Comparison of ENCODE assay signal across 8 cellular contexts in the genomic region with DNA sequence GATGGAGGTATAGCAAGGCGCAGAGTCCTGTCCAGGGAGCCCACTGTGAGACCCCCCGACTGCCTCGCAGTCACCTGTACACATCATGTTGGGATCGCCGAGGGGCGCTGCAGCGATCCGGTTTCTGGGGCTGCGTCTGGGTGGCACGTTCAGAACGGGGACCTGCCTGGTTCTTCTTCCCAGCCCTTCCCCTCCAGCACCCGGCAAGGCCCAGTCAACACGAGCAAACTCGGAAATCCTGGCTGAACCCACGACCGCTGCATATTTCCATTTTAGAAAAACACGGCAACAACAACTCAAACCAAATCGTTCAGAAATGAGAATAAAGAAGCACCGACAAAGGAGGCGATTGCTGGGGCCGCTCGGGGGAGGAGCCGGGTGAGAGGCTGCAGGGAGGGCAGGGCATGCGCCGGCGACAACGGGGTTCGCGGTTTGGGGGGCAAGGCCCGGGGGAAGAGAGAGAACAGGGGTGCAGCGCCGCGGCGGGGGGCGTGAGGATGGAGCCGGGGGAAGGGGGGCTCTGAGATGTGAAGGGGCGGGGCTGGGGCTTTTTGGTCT. TPM values are rescaled to one million over a fixed set of nuclear protein-coding genes. Genes with fewer than 3 reads are reported as not detected.
DNase-seq lines count a peak whose midpoint lies in the region; ATAC-seq and TF ChIP-seq lines count a peak whose summit lies in the region.

No MANE protein-coding gene starts in this region.

- intact Hi-C loops in aorta (cut with DNase I) = no loop called here

- peak overlapping the region; percentile 92 for H3K4me2 ChIP-seq in OCI-LY3 (ENCODE audit: low read length)
- peak overlapping the region; percentile 64 for H3K4me2 ChIP-seq in parathyroid adenoma (ENCODE audit: low read length)

- H2AFZ ChIP-seq in OCI-LY3 (ENCODE audit: low read depth, low read length) (peak overlapping the region; percentile 87), parathyroid adenoma (peak overlapping the region; percentile 65)

- H3K79me2 ChIP-seq in OCI-LY3 (ENCODE audit: low read length) = peaks cover 4% of the 10 kb centered on the region; the same call in 1 of the 2 replicates
- peaks cover 2% of the 10 kb centered on the region for H3K79me2 ChIP-seq in parathyroid adenoma

- DNase-seq in BE2C (peak; percentile 27), activated gamma-delta T cell (lab: John Stamatoyannopoulos, UW) (peak; percentile 41), germinal center (ENCODE audit: low spot score) (peak; percentile 61), aorta (peak; percentile 57 to 77)

- no peaks in the 10 kb centered on the region; the same call in 1 of the 2 replicates for H4K20me1 ChIP-seq in OCI-LY3 (ENCODE audit: insufficient read depth, low read length)

- H3K4me1 ChIP-seq in BE2C (no peaks in the 10 kb centered on the region), OCI-LY3 (ENCODE audit: low read length) (no peaks in the 10 kb centered on the region), parathyroid adenoma (peaks cover 1% of the 10 kb centered on the region), aorta (ENCODE audit: control insufficient read depth in 1 of 2, insufficient read depth in 2 of 2, low read length in 2 of 2) (no peaks in the 10 kb centered on the region)

- H3K27ac ChIP-seq in OCI-LY3 (ENCODE audit: low read length) (no peak overlapping the region), parathyroid adenoma (peak overlapping the region; percentile 47), aorta (ENCODE audit: low read depth in 1 of 2, low read length in 2 of 2) (no peak overlapping the region)

- TF ChIP-seq CTCF in BE2C (IDR thresholded peaks at IDR 0.05; ENCODE audit: low read depth, low read length) (no peak; the same call in 1 of the 2 replicates), OCI-LY3 (IDR thresholded peaks at IDR 0.05; ENCODE audit: low read depth, low read length) (no peak; the same call in 1 of the 2 replicates), parathyroid adenoma (IDR thresholded peaks at IDR 0.05) (no peak)

- ATAC-seq in GM21390 (IDR thresholded peaks at IDR 0.05; ENCODE audit: unreplicated experiment) (peak; percentile 33), aorta (ENCODE audit: low FRiP score) (peak; percentile 45), GM19463 (IDR thresholded peaks at IDR 0.05; ENCODE audit: unreplicated experiment) (no peak)

- 1% methylated on average over 27 to 37 of the region's 37 CpGs for WGBS in aorta, 2 donors

- H3K9ac ChIP-seq in OCI-LY3 (ENCODE audit: low read length) = peak overlapping the region; percentile 79
- peak overlapping the region; percentile 24 for H3K9ac ChIP-seq in parathyroid adenoma

- H3K9me3 ChIP-seq in BE2C (no peaks in the 10 kb centered on the region), OCI-LY3 (ENCODE audit: insufficient read depth, low read length) (no peaks in the 10 kb centered on the region), parathyroid adenoma (ENCODE audit: control insufficient read depth, low read length) (no peaks in the 10 kb centered on the region), aorta (ENCODE audit: control insufficient read depth, low read length) (no peaks in the 10 kb centered on the region)

- H3K4me3 ChIP-seq in BE2C (ENCODE audit: low read depth, low read length) (peak overlapping the region; percentile 77), OCI-LY3 (ENCODE audit: low read length) (peak overlapping the region; percentile 97), parathyroid adenoma (ENCODE audit: low read depth, low read length) (peak overlapping the region; percentile 73), aorta (ENCODE audit: low read length in 2 of 2) (peak overlapping the region; percentile 67 to 89)

- H3K36me3 ChIP-seq in BE2C = no peaks in the 10 kb centered on the region
- no peaks in the 10 kb centered on the region for H3K36me3 ChIP-seq in OCI-LY3 (replicated peaks; ENCODE audit: low read depth, low read length)
- H3K36me3 ChIP-seq in parathyroid adenoma (ENCODE audit: control insufficient read depth, insufficient read depth, low read length) = no peaks in the 10 kb centered on the region
- H3K36me3 ChIP-seq in aorta (ENCODE audit: control insufficient read depth in 1 of 2, insufficient read depth in 2 of 2, low read length in 1 of 2) = no peaks in the 10 kb centered on the region

- H3K27me3 ChIP-seq in BE2C = peaks cover 22% of the 10 kb centered on the region
- peaks cover 7% of the 10 kb centered on the region for H3K27me3 ChIP-seq in OCI-LY3 (ENCODE audit: low read depth, low read length)
- H3K27me3 ChIP-seq in parathyroid adenoma (ENCODE audit: control insufficient read depth, insufficient read depth, low read length) = no peaks in the 10 kb centered on the region
- H3K27me3 ChIP-seq in aorta (ENCODE audit: control insufficient read depth in 1 of 2, insufficient read depth in 2 of 2, low read length in 1 of 2) = no peaks in the 10 kb centered on the region

RNA-seq across cellular contexts. Expression of a gene that starts 0.6 kb away (rescaled TPM):
- 17.4 TPM for polyA plus RNA-seq in BE2C (2012; ENCODE audit: insufficient read depth, insufficient read length, low read depth)
- total RNA-seq in aorta = 10 to 100 TPM; 14.6 to 20.5 TPM
- polyA plus RNA-seq in aorta = 10 to 100 TPM; 11.4 to 19.0 TPM

RNA-seq across cellular contexts. Expression of a gene that starts 0.7 kb away (rescaled TPM):
- polyA plus RNA-seq in BE2C (2012; ENCODE audit: insufficient read depth, insufficient read length, low read depth) = 14.1 TPM
- total RNA-seq in aorta = under 1 TPM; 0.19 to 0.48 TPM
- polyA plus RNA-seq in aorta = 1 to 10 TPM in 1 of 2 donors, not detected in 1; 1.4 TPM

RNA-seq across cellular contexts. Expression of a gene that starts 27.6 kb away (rescaled TPM):
- 67.9 TPM for polyA plus RNA-seq in BE2C (2012; ENCODE audit: insufficient read depth, insufficient read length, low read depth)
- total RNA-seq in aorta = 100 to 1,000 TPM in 1 of 2 donors, 10 to 100 TPM in 1; 75.0 to 108 TPM
- 10 to 100 TPM; 28.9 to 68.3 TPM for polyA plus RNA-seq in aorta

RNA-seq across cellular contexts. Expression of a gene that starts 42.5 kb away (rescaled TPM):
- 73.4 TPM for polyA plus RNA-seq in BE2C (2012; ENCODE audit: insufficient read depth, insufficient read length, low read depth)
- total RNA-seq in aorta = 10 to 100 TPM; 46.6 to 50.9 TPM
- polyA plus RNA-seq in aorta = 10 to 100 TPM in 1 of 2 donors, 1 to 10 TPM in 1; 8.4 to 80.9 TPM

RNA-seq across cellular contexts. Expression of a gene that starts 46.6 kb away (rescaled TPM):
- polyA plus RNA-seq in BE2C (2012; ENCODE audit: insufficient read depth, insufficient read length, low read depth) = not detected
- total RNA-seq in aorta = under 1 TPM in 1 of 2 donors, not detected in 1; 0.33 TPM
- polyA plus RNA-seq in aorta = 1 to 10 TPM in 1 of 2 donors, not detected in 1; 1.0 TPM
